Comparison of ENCODE assay signal across 20 cellular contexts in genomic region chrX:47080215-47080914, GRCh38. TPM values are rescaled to one million over a fixed set of nuclear protein-coding genes. Genes with fewer than 3 reads are reported as not detected.
DNase-seq lines count a peak whose midpoint lies in the region; ATAC-seq and TF ChIP-seq lines count a peak whose summit lies in the region.
"Had no signal": no experiment of that assay in that cellular context is flagged by ENCODE, and none has a peak within 500 bp of the region (broad histone marks: within the 10 kb centered on the region; RNA-seq: fewer than 3 reads in every experiment).

No MANE protein-coding gene starts in this region.

- intact Hi-C loops in ascending aorta (cut with DNase I), result no loop called here

- H3K27me3 ChIP-seq in ascending aorta (no peaks in the 10 kb centered on the region), liver (ENCODE audit: control insufficient read depth in 4 of 4, insufficient read depth in 4 of 4, low read length in 3 of 4) (no peaks in the 10 kb centered on the region), thoracic aorta (replicated peaks; ENCODE audit: insufficient read depth) (no peaks in the 10 kb centered on the region)
- H3K27me3 ChIP-seq: BLaER1, Peyer's patch had no signal

- H3K4me1 ChIP-seq in ascending aorta (no peaks in the 10 kb centered on the region), liver (ENCODE audit: control insufficient read depth in 4 of 4, insufficient read depth in 4 of 4, low read length in 3 of 4) (peaks cover 1 to 23% (median 15%) of the 10 kb centered on the region in 4 donors), thoracic aorta (ENCODE audit: control insufficient read depth in 1 of 2, low read depth in 2 of 2) (peaks cover 0 to 6% of the 10 kb centered on the region in 2 donors)
- H3K4me1 ChIP-seq: BLaER1, Peyer's patch had no signal

- WGBS in liver, result 29% methylated on average over 9 of the region's 9 CpGs

- H3K9ac ChIP-seq in liver (ENCODE audit: low read depth in 1 of 2, low read length in 2 of 2), result peak overlapping the region; percentile 60 to 89
- H3K9ac ChIP-seq: BLaER1, SK-N-SH had no signal

- DNase-seq in HT-29 (ENCODE audit: low spot score), result peak; percentile 4
- no peak for DNase-seq in ascending aorta (ENCODE audit: low spot score in 2 of 2)
- no peak for DNase-seq in thoracic aorta (ENCODE audit: low spot score)
- DNase-seq in NCI-H128 (lab: John Stamatoyannopoulos, UW; ENCODE audit: unreplicated experiment), result no peak
- no peak for DNase-seq in activated gamma-delta T cell treated with Interleukin-2 at 50 U/mL for 16 hours
- no peak for DNase-seq in HUDEP-2 (lab: John Stamatoyannopoulos, UW; ENCODE audit: unreplicated experiment in 76 of 76)
- DNase-seq: Calu3; CD4-positive, alpha-beta memory T cell; MM.1S; NCI-H1092; NCI-H1694; NCI-H2081 treated with DMSO at 0.1 percent for 48 hours; Peyer's patch; SK-N-SH had no signal

- no peak for TF ChIP-seq RAD21 in liver (IDR thresholded peaks at IDR 0.05)

- H3K36me3 ChIP-seq in ascending aorta, result no peaks in the 10 kb centered on the region
- peaks cover 0 to 3% (median under 1%) of the 10 kb centered on the region in 4 donors for H3K36me3 ChIP-seq in liver (ENCODE audit: control insufficient read depth in 4 of 4, insufficient read depth in 3 of 4, low read depth in 1 of 4, low read length in 3 of 4)
- no peaks in the 10 kb centered on the region for H3K36me3 ChIP-seq in thoracic aorta
- H3K36me3 ChIP-seq: BLaER1, Peyer's patch had no signal

- H3K4me3 ChIP-seq in ascending aorta, result peak overlapping the region; percentile 16
- H3K4me3 ChIP-seq in liver (ENCODE audit: low read depth in 1 of 3, low read length in 3 of 3), result peak overlapping the region; percentile 20 to 72 (median 60)
- H3K4me3 ChIP-seq in thoracic aorta, result peak overlapping the region; percentile 5
- H3K4me3 ChIP-seq: BLaER1, Peyer's patch had no signal

- H3K9me3 ChIP-seq in ascending aorta (no peaks in the 10 kb centered on the region), liver (ENCODE audit: control insufficient read depth in 4 of 4, low read length in 3 of 4) (no peaks in the 10 kb centered on the region), thoracic aorta (no peaks in the 10 kb centered on the region)
- H3K9me3 ChIP-seq: BLaER1, SK-N-SH had no signal

- TF ChIP-seq CTCF in ascending aorta (IDR thresholded peaks at IDR 0.05) (no peak), liver (IDR thresholded peaks at IDR 0.05; ENCODE audit: low read depth, low read length, missing input control) (no peak), thoracic aorta (IDR thresholded peaks at IDR 0.05) (no peak)

- no peak for ATAC-seq in thoracic aorta (ENCODE audit: insufficient number of reproducible peaks, low FRiP score, low read depth)

- H3K27ac ChIP-seq in ascending aorta (peak overlapping the region; percentile 3 to 18), liver (ENCODE audit: low read depth in 1 of 2, low read length in 2 of 2) (peak overlapping the region; percentile 52 to 82), thoracic aorta (peak overlapping the region in 1 of 2 donors; percentile 44)
- H3K27ac ChIP-seq: BLaER1, Peyer's patch had no signal

TF ChIP-seq in liver, 16 proteins besides CTCF, POLR2A, EP300 and RAD21:
- TF ChIP-seq YY1 (IDR thresholded peaks at IDR 0.05) (peak; percentile 49), FOXA2 (IDR thresholded peaks at IDR 0.05) (peak; percentile 91), JUND (IDR thresholded peaks at IDR 0.05) (no peak), GABPA (IDR thresholded peaks at IDR 0.05 in 1 of 2, conservative IDR thresholded peaks at IDR 0.05 in 1 of 2) (no peak), MAX (IDR thresholded peaks at IDR 0.05) (peak; percentile 33), HNF4G (IDR thresholded peaks at IDR 0.05) (no peak), NR2F2 (IDR thresholded peaks at IDR 0.05) (peak; percentile 31), SP1 (IDR thresholded peaks at IDR 0.05) (peak; percentile 70), EGR1 (IDR thresholded peaks at IDR 0.05; ENCODE audit: low read depth in 2 of 2) (peak in 1 of 2 donors; percentile 12), HNF4A (conservative IDR thresholded peaks at IDR 0.05) (peak; percentile 83 to 86), RXRA (IDR thresholded peaks at IDR 0.05) (peak; percentile 86 to 87), FOXA1 (IDR thresholded peaks at IDR 0.05) (peak; percentile 85), ZBTB33 (IDR thresholded peaks at IDR 0.05) (peak; percentile 35), TAF1 (conservative IDR thresholded peaks at IDR 0.05) (peak; percentile 15)
- TF ChIP-seq, protein P1, sequence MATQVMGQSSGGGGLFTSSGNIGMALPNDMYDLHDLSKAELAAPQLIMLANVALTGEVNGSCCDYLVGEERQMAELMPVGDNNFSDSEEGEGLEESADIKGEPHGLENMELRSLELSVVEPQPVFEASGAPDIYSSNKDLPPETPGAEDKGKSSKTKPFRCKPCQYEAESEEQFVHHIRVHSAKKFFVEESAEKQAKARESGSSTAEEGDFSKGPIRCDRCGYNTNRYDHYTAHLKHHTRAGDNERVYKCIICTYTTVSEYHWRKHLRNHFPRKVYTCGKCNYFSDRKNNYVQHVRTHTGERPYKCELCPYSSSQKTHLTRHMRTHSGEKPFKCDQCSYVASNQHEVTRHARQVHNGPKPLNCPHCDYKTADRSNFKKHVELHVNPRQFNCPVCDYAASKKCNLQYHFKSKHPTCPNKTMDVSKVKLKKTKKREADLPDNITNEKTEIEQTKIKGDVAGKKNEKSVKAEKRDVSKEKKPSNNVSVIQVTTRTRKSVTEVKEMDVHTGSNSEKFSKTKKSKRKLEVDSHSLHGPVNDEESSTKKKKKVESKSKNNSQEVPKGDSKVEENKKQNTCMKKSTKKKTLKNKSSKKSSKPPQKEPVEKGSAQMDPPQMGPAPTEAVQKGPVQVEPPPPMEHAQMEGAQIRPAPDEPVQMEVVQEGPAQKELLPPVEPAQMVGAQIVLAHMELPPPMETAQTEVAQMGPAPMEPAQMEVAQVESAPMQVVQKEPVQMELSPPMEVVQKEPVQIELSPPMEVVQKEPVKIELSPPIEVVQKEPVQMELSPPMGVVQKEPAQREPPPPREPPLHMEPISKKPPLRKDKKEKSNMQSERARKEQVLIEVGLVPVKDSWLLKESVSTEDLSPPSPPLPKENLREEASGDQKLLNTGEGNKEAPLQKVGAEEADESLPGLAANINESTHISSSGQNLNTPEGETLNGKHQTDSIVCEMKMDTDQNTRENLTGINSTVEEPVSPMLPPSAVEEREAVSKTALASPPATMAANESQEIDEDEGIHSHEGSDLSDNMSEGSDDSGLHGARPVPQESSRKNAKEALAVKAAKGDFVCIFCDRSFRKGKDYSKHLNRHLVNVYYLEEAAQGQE (IDR thresholded peaks at IDR 0.05), result peak; percentile 43
- TF ChIP-seq, protein P2, sequence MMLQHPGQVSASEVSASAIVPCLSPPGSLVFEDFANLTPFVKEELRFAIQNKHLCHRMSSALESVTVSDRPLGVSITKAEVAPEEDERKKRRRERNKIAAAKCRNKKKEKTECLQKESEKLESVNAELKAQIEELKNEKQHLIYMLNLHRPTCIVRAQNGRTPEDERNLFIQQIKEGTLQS (IDR thresholded peaks at IDR 0.05), result no peak
TF ChIP-seq in liver: peak in this region for 12.

RNA-seq across cellular contexts. Expression of gene RGN, which starts 2.1 kb away (rescaled TPM):
- total RNA-seq in HT-29 (2014; rRNA removed; shearing (Covaris generic)), result 0.05 TPM in 2 replicates
- total RNA-seq in ascending aorta, result 1.5 TPM
- total RNA-seq in liver, result 10 to 100 TPM; 27.8 to 89.1 TPM
- polyA plus RNA-seq in liver, result 100 to 1,000 TPM; 144 to 163 TPM
- 10 to 100 TPM; 16.1 to 21.4 TPM for total RNA-seq in thoracic aorta
- total RNA-seq: Calu3; CD4-positive, alpha-beta memory T cell; H4; HT1080; LHCN-M2; NCI-H460 had no signal
- polyA plus RNA-seq: CD4-positive, alpha-beta memory T cell had no signal

Comparison
In these comparisons a context has a peak if more than half of its experiments do, and no peak if none do; other contexts are left out.
1. H3K4me3 ChIP-seq: peak in every context shown above with its lines; median percentile 60 in liver; 16 in ascending aorta; 5 in thoracic aorta.